13 cellular contexts compared by ENCODE assay signal in the genomic region with DNA sequence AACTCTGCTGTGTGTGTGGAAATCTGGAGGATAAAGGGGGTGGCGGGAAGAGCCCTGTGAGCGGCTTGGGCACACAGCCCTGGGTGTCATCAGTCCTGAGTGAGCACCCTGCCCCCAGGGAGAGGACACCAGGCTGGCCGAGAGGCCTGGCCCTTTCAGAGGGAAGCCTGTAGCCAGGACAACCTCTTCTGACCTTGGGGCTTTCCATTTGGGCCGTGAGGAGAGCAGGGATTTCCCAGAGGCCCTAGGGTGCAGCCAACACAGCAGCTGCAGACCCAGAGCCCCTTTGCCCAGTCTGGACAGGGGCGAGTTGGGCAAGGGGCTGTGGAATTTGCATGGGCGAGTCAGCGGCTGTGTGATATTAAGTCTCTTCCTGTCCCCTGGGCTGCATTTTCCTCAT.
"Had no signal": no experiment of that assay in that cellular context is flagged by ENCODE, and none has a peak within 500 bp of the region (broad histone marks: within the 10 kb centered on the region; RNA-seq: fewer than 3 reads in every experiment).

No MANE protein-coding gene starts in this region.

- H3K36me3 ChIP-seq: thyroid gland had no signal

- H3K9me3 ChIP-seq: body of pancreas, thyroid gland had no signal

- H3K4me1 ChIP-seq: body of pancreas had no signal

- H3K4me3 ChIP-seq: body of pancreas, thyroid gland had no signal

- H3K27ac ChIP-seq: body of pancreas, epithelial cell of prostate, thyroid gland had no signal

- H3K9me3 Mint-ChIP-seq: central memory CD8-positive, alpha-beta T cell; effector memory CD8-positive, alpha-beta T cell; nephron had no signal

- DNase-seq: activated CD4-positive, alpha-beta T cell treated with anti-CD3 and anti-CD28 coated beads, Interleukin-2, amount 50 U/mL, for 48 hours; activated CD8-positive, alpha-beta memory T cell treated with anti-CD3 and anti-CD28 coated beads, Interleukin-2, amount 50 U/mL, for 48 hours; activated naive CD4-positive, alpha-beta T cell; body of pancreas; effector memory CD8-positive, alpha-beta T cell; hypothalamus; mammary epithelial cell; stimulated activated CD4-positive, alpha-beta T cell treated with anti-CD3 and anti-CD28 coated beads, Interleukin-4, amount 100 ng/mL, for 4 hours; thyroid gland had no signal

- H3K27ac Mint-ChIP-seq: effector memory CD8-positive, alpha-beta T cell; nephron had no signal

- H3K4me1 Mint-ChIP-seq: central memory CD8-positive, alpha-beta T cell; nephron had no signal

- H3K27me3 ChIP-seq: body of pancreas, thyroid gland had no signal

- H3K4me3 Mint-ChIP-seq: central memory CD8-positive, alpha-beta T cell; effector memory CD8-positive, alpha-beta T cell; nephron had no signal

- ATAC-seq: activated CD4-positive, CD25-positive, alpha-beta regulatory T cell treated with anti-CD3 and anti-CD28 coated beads, Interleukin-2, amount 50 U/mL, for 24 hours; body of pancreas; effector memory CD8-positive, alpha-beta T cell had no signal
